ENCODE assay signal across 1 cellular context in genomic region chr2:24792874-24793751, GRCh38.
TF ChIP-seq lines count a peak whose summit lies in the region.

A gene with protein sequence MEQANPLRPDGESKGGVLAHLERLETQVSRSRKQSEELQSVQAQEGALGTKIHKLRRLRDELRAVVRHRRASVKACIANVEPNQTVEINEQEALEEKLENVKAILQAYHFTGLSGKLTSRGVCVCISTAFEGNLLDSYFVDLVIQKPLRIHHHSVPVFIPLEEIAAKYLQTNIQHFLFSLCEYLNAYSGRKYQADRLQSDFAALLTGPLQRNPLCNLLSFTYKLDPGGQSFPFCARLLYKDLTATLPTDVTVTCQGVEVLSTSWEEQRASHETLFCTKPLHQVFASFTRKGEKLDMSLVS (plus strand): TSS chr2:24793425. CDS start chr2:24793920, 495 bp downstream.
Gene PTRHD1, minus strand, starts transcription at chr2:24793391. Its CDS starts 14 bp downstream, at chr2:24793377.

TF ChIP-seq in SK-N-SH, 30 proteins besides CTCF, POLR2A, EP300 and RAD21 (continued from another document):
- peak; percentile 63 for TF ChIP-seq REST (IDR thresholded peaks at IDR 0.05; ENCODE audit: low read depth, low read length)
- TF ChIP-seq GATA2 (CRISPR knock-in tag; IDR thresholded peaks at IDR 0.05), result no peak
- TF ChIP-seq CHD2 (IDR thresholded peaks at IDR 0.05; ENCODE audit: low read length, partially characterized antibody), result peak; percentile 9
- peak; percentile 54 for TF ChIP-seq GABPA (IDR thresholded peaks at IDR 0.05; ENCODE audit: low read depth)
- TF ChIP-seq, protein P1, sequence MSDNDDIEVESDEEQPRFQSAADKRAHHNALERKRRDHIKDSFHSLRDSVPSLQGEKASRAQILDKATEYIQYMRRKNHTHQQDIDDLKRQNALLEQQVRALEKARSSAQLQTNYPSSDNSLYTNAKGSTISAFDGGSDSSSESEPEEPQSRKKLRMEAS (IDR thresholded peaks at IDR 0.05; ENCODE audit: low read depth), result peak; percentile 65
- peak; percentile 95 for TF ChIP-seq TAF1 (IDR thresholded peaks at IDR 0.05; ENCODE audit: borderline replicate concordance, low read depth, low read length)
